In genomic region chr3:15527031-15527459, GRCh38 we compare ENCODE assay signal across 1 cellular context.
TF ChIP-seq lines count a peak whose summit lies in the region.

No MANE protein-coding gene starts in this region.

TF ChIP-seq in GM12878, 131 proteins besides CTCF, POLR2A, EP300 and RAD21:
- TF ChIP-seq SMARCA5 (IDR thresholded peaks at IDR 0.05) (no peak), SMC3 (IDR thresholded peaks at IDR 0.05; ENCODE audit: borderline replicate concordance, low read length) (peak; percentile 49; the same call in 1 of the 2 replicates), ZBTB40 (IDR thresholded peaks at IDR 0.05; ENCODE audit: borderline replicate concordance) (no peak), CEBPB (IDR thresholded peaks at IDR 0.05; ENCODE audit: borderline replicate concordance in 1 of 2, low read depth in 2 of 2, low read length in 2 of 2) (no peak), ZNF687 (IDR thresholded peaks at IDR 0.05) (no peak), BCL11A (IDR thresholded peaks at IDR 0.05; ENCODE audit: low read depth, low read length) (no peak), IKZF1 (conservative IDR thresholded peaks at IDR 0.05) (0 out of 2 replicates have a peak, but pooled peaks have one; percentile 9), JUNB (IDR thresholded peaks at IDR 0.05) (no peak)
TF ChIP-seq in GM12878: peak in this region for 2.
